ENCODE assay signal across 11 cellular contexts in the genomic region with DNA sequence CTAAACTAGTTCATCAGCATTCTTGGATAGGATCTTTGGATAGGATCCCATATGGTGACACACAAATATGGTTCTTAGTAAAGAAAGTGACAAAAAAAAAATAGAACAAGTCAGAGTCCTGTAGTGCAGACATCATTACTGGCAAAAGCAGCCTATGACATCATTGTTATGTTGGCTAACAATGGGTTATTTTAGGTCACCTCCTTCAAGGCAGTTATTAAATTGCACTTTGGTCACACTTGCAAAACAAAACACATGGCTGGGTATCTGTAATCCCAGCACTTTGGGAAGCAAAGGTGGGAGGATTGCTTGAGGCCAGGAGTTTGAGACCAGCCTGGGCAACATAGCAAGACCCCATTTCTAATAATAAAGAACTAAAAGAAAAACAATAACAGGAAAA.
DNase-seq lines count a peak whose midpoint lies in the region; ATAC-seq, FAIRE-seq and TF ChIP-seq lines count a peak whose summit lies in the region.
"Had no signal": no experiment of that assay in that cellular context is flagged by ENCODE, and none has a peak within 500 bp of the region (broad histone marks: within the 10 kb centered on the region; RNA-seq: fewer than 3 reads in every experiment).

No MANE protein-coding gene starts in this region.

- H3K9ac ChIP-seq in HCT116 (ENCODE audit: low read length) (no peak overlapping the region), astrocyte (ENCODE audit: low read length) (no peak overlapping the region)

- no peak for TF ChIP-seq EP300 in stomach (IDR thresholded peaks at IDR 0.05)

- no TSS peak for BruUV-seq in HCT116 (replicated peaks; lab: Mats Ljungman, UMichigan)

- no peak for FAIRE-seq in astrocyte (lab: Jason Lieb, UNC)

- no peak overlapping the region for H3K4me3 Mint-ChIP-seq in astrocyte (ENCODE audit: unreplicated experiment)

- H3K9me3 Mint-ChIP-seq in astrocyte (ENCODE audit: unreplicated experiment): no peaks in the 10 kb centered on the region

- no peaks in the 10 kb centered on the region for H3K36me3 ChIP-seq in HCT116 (ENCODE audit: control insufficient read depth in 1 of 2, insufficient read depth in 2 of 2, low read length in 2 of 2)
- H3K36me3 ChIP-seq in astrocyte (ENCODE audit: insufficient read depth, low read length): no peaks in the 10 kb centered on the region
- H3K36me3 ChIP-seq in stomach: no peaks in the 10 kb centered on the region
- H3K36me3 ChIP-seq: prostate gland had no signal

- CTCF ChIA-PET in HCT116 (lab: Charles Lee): no interaction called here

- RAD21 ChIA-PET in HCT116 (lab: Charles Lee; ENCODE audit: low non-redundant PET in 1 of 2, low total read pairs in 2 of 2, uncharacterized antibody in 2 of 2, unreplicated experiment in 2 of 2): no interaction called here

- no peak overlapping the region for H3K27ac Mint-ChIP-seq in astrocyte (ENCODE audit: unreplicated experiment)

- H3K4me3 ChIP-seq in HCT116 (replicated peaks in 1 of 2; ENCODE audit: low read depth in 1 of 2, low read length in 2 of 2): no peak overlapping the region
- H3K4me3 ChIP-seq in astrocyte (ENCODE audit: insufficient read depth, low read depth, low read length): no peak overlapping the region
- H3K4me3 ChIP-seq in stomach: no peak overlapping the region
- H3K4me3 ChIP-seq: prostate gland had no signal

- H3K27me3 ChIP-seq in HCT116 (ENCODE audit: insufficient read depth, low read length) (no peaks in the 10 kb centered on the region), astrocyte (ENCODE audit: insufficient read depth, low read length) (no peaks in the 10 kb centered on the region), stomach (no peaks in the 10 kb centered on the region)

- no peak for DNase-seq in HCT116 (ENCODE audit: low read depth, low spot score)
- DNase-seq in astrocyte (ENCODE audit: low read depth): peak; percentile 49
- DNase-seq in left ventricle myocardium superior: no peak
- no peak for DNase-seq in stomach
- DNase-seq in cerebellar cortex (ENCODE audit: low spot score): no peak
- DNase-seq in UCSD-AML1 (lab: John Stamatoyannopoulos, UW; ENCODE audit: unreplicated experiment): no peak
- DNase-seq: activated CD4-positive, alpha-beta T cell treated with anti-CD3 and anti-CD28 coated beads for 48 hours; NCI-H1105 treated with DMSO at 0.1 percent for 48 hours; NK-92 treated with Interleukin-12 subunit alpha and Interleukin-12 subunit beta, amount 100 ng/mL, for 24 hours had no signal

- intact Hi-C loops in HCT116 (cut with micrococcal nuclease): no loop called here
- intact Hi-C loops in left ventricle myocardium superior (cut with micrococcal nuclease): no loop called here
- intact Hi-C loops in stomach (cut with DNase I; ENCODE audit: low total_unique reads): no loop called here

- peaks cover 21 to 24% of the 10 kb centered on the region in 2 experiments for H3K4me1 ChIP-seq in HCT116 (ENCODE audit: control insufficient read depth in 1 of 2, insufficient read depth in 2 of 2, low read length in 2 of 2)
- H3K4me1 ChIP-seq in astrocyte (ENCODE audit: insufficient read depth, low read length): no peaks in the 10 kb centered on the region
- H3K4me1 ChIP-seq in stomach: peaks cover 4 to 27% (median 7%) of the 10 kb centered on the region in 4 donors
- H3K4me1 ChIP-seq: prostate gland had no signal

- TF ChIP-seq CTCF in HCT116 (IDR thresholded peaks at IDR 0.05 in 2 of 3, conservative IDR thresholded peaks at IDR 0.05 in 1 of 3; ENCODE audit: borderline replicate concordance in 1 of 3, insufficient read depth in 1 of 3, low read depth in 2 of 3, low read length in 2 of 3) (no peak), astrocyte (IDR thresholded peaks at IDR 0.05; ENCODE audit: insufficient read depth, low read depth, low read length) (no peak), stomach (IDR thresholded peaks at IDR 0.05) (no peak)

- peaks cover 7% of the 10 kb centered on the region for H3K4me1 Mint-ChIP-seq in astrocyte (ENCODE audit: low read depth, unreplicated experiment)

- no peak for TF ChIP-seq RAD21 in HCT116 (IDR thresholded peaks at IDR 0.05; ENCODE audit: low read depth)

- H3K27ac ChIP-seq in HCT116 (ENCODE audit: low read depth, low read length): no peak overlapping the region
- no peak overlapping the region for H3K27ac ChIP-seq in astrocyte (ENCODE audit: low read depth, low read length)
- H3K27ac ChIP-seq in stomach: peak overlapping the region in 3 of 5 donors; percentile 61 to 82 (median 81)
- H3K27ac ChIP-seq: prostate gland had no signal

- H3K4me2 ChIP-seq in HCT116 (ENCODE audit: low read length): 0 out of 2 replicates have a peak overlapping the region, but pooled peaks have one; percentile 4
- no peak overlapping the region for H3K4me2 ChIP-seq in astrocyte (ENCODE audit: low read length)

- ATAC-seq in HCT116 (no peak), left ventricle myocardium superior (peak; percentile 87), HG02981 (IDR thresholded peaks at IDR 0.05; ENCODE audit: unreplicated experiment) (no peak)

- TF ChIP-seq POLR2A in HCT116 (IDR thresholded peaks at IDR 0.05; ENCODE audit: borderline replicate concordance, extremely low read depth, insufficient read depth, insufficient read length): no peak
- TF ChIP-seq POLR2A in stomach (IDR thresholded peaks at IDR 0.05): no peak

- H3K27me3 Mint-ChIP-seq in astrocyte (ENCODE audit: low read depth, unreplicated experiment): no peaks in the 10 kb centered on the region

- no peaks in the 10 kb centered on the region for H3K9me3 ChIP-seq in HCT116 (ENCODE audit: control insufficient read depth in 1 of 2, insufficient read depth in 1 of 2, low read depth in 1 of 2, low read length in 2 of 2)
- H3K9me3 ChIP-seq in astrocyte (ENCODE audit: insufficient read depth, low read depth, low read length): no peaks in the 10 kb centered on the region
- peaks cover 0 to 4% (median 0%) of the 10 kb centered on the region in 4 donors for H3K9me3 ChIP-seq in stomach
- H3K9me3 ChIP-seq: prostate gland had no signal

- POLR2A ChIA-PET in HCT116 (lab: Charles Lee): no interaction called here

- H2AFZ ChIP-seq in HCT116 (ENCODE audit: low read depth, low read length, poor library complexity, severe bottlenecking): no peak overlapping the region
- no peak overlapping the region for H2AFZ ChIP-seq in astrocyte (ENCODE audit: low read depth, low read length)

- no peaks in the 10 kb centered on the region for H4K20me1 ChIP-seq in HCT116 (ENCODE audit: insufficient read depth)
- no peaks in the 10 kb centered on the region for H4K20me1 ChIP-seq in astrocyte (ENCODE audit: insufficient read depth, low read length)

- no peaks in the 10 kb centered on the region for H3K79me2 ChIP-seq in HCT116 (ENCODE audit: insufficient read depth, low read length)
- H3K79me2 ChIP-seq in astrocyte (ENCODE audit: insufficient read depth, low read length): no peaks in the 10 kb centered on the region

- no peaks in the 10 kb centered on the region for H3K36me3 Mint-ChIP-seq in astrocyte (ENCODE audit: low read depth, unreplicated experiment)

- H3K9me2 ChIP-seq in HCT116 (ENCODE audit: insufficient read depth): no peaks in the 10 kb centered on the region

TF ChIP-seq in HCT116, 20 proteins besides CTCF, POLR2A, EP300 and RAD21:
- TF ChIP-seq, protein P1, sequence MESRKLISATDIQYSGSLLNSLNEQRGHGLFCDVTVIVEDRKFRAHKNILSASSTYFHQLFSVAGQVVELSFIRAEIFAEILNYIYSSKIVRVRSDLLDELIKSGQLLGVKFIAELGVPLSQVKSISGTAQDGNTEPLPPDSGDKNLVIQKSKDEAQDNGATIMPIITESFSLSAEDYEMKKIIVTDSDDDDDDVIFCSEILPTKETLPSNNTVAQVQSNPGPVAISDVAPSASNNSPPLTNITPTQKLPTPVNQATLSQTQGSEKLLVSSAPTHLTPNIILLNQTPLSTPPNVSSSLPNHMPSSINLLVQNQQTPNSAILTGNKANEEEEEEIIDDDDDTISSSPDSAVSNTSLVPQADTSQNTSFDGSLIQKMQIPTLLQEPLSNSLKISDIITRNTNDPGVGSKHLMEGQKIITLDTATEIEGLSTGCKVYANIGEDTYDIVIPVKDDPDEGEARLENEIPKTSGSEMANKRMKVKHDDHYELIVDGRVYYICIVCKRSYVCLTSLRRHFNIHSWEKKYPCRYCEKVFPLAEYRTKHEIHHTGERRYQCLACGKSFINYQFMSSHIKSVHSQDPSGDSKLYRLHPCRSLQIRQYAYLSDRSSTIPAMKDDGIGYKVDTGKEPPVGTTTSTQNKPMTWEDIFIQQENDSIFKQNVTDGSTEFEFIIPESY (IDR thresholded peaks at IDR 0.05; ENCODE audit: extremely low read depth, insufficient replicate concordance, low read length): no peak
- TF ChIP-seq SIN3A (IDR thresholded peaks at IDR 0.05; ENCODE audit: low read depth) (no peak), EZH2phosphoT487 (IDR thresholded peaks at IDR 0.05; ENCODE audit: borderline replicate concordance) (no peak), EGR1 (IDR thresholded peaks at IDR 0.05; ENCODE audit: low read depth) (no peak), TCF7L2 (IDR thresholded peaks at IDR 0.05; ENCODE audit: borderline replicate concordance, extremely low read depth, insufficient read depth, insufficient read length) (no peak), YY1 (IDR thresholded peaks at IDR 0.05; ENCODE audit: extremely low read depth, insufficient replicate concordance, low read depth, low read length) (no peak), JUND (IDR thresholded peaks at IDR 0.05) (no peak), CEBPB (IDR thresholded peaks at IDR 0.05; ENCODE audit: low read depth) (no peak), SP1 (IDR thresholded peaks at IDR 0.05; ENCODE audit: low read depth) (no peak)
- TF ChIP-seq, protein P2, sequence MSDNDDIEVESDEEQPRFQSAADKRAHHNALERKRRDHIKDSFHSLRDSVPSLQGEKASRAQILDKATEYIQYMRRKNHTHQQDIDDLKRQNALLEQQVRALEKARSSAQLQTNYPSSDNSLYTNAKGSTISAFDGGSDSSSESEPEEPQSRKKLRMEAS (IDR thresholded peaks at IDR 0.05): no peak
TF ChIP-seq in HCT116: peak in this region for 0.

Comparison
In these comparisons a context has a peak if more than half of its experiments do, and no peak if none do; other contexts are left out.
1. H3K27ac ChIP-seq: peak in stomach (3 of 5); none in HCT116 (single experiment) and astrocyte (single experiment).